ENCODE assay signal across 8 cellular contexts in the genomic region with DNA sequence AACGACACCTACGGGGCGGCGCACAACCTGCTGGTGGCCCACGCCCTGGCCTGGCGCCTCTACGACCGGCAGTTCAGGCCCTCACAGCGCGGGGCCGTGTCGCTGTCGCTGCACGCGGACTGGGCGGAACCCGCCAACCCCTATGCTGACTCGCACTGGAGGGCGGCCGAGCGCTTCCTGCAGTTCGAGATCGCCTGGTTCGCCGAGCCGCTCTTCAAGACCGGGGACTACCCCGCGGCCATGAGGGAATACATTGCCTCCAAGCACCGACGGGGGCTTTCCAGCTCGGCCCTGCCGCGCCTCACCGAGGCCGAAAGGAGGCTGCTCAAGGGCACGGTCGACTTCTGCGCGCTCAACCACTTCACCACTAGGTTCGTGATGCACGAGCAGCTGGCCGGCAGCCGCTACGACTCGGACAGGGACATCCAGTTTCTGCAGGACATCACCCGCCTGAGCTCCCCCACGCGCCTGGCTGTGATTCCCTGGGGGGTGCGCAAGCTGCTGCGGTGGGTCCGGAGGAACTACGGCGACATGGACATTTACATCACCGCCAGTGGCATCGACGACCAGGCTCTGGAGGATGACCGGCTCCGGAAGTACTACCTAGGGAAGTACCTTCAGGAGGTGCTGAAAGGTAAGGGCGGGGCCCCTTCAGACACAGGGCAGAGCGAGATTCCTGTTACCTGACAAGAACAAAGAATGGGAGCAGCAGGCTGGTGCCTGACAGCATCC. TPM values are rescaled to one million over a fixed set of nuclear protein-coding genes. Genes with fewer than 3 reads are reported as not detected.
DNase-seq lines count a peak whose midpoint lies in the region; ATAC-seq and TF ChIP-seq lines count a peak whose summit lies in the region.

No MANE protein-coding gene starts in this region.

- H3K4me3 ChIP-seq in HUES6 (ENCODE audit: low read depth, low read length) (peak overlapping the region; percentile 65), left ventricle myocardium inferior (peak overlapping the region; percentile 67), skeletal muscle satellite cell (ENCODE audit: low read length) (peak overlapping the region; percentile 48)

- no peaks in the 10 kb centered on the region for H3K27me3 Mint-ChIP-seq in activated naive CD8-positive, alpha-beta T cell

- peaks cover under 1% of the 10 kb centered on the region for H3K36me3 Mint-ChIP-seq in activated naive CD8-positive, alpha-beta T cell

- H3K9me3 ChIP-seq in HUES6 (ENCODE audit: control insufficient read depth, insufficient read depth, low read depth, low read length) = no peaks in the 10 kb centered on the region
- H3K9me3 ChIP-seq in left ventricle myocardium inferior (replicated peaks) = no peaks in the 10 kb centered on the region
- no peaks in the 10 kb centered on the region for H3K9me3 ChIP-seq in skeletal muscle satellite cell (replicated peaks; ENCODE audit: low read length)

- H3K27me3 ChIP-seq in HUES6 (ENCODE audit: control insufficient read depth, insufficient read depth, low read length) (no peaks in the 10 kb centered on the region), left ventricle myocardium inferior (ENCODE audit: low read depth) (no peaks in the 10 kb centered on the region), skeletal muscle satellite cell (ENCODE audit: control insufficient read depth, insufficient read depth, low read length) (no peaks in the 10 kb centered on the region)

- H3K9ac ChIP-seq in HUES6 (ENCODE audit: low read length) (peak overlapping the region; percentile 58), skeletal muscle satellite cell (ENCODE audit: low read depth, low read length) (no peak overlapping the region)

- ATAC-seq in GM21390 (IDR thresholded peaks at IDR 0.05; ENCODE audit: unreplicated experiment) = peak; percentile 77

- peaks cover 21% of the 10 kb centered on the region for H3K36me3 ChIP-seq in HUES6 (ENCODE audit: control insufficient read depth, insufficient read depth, low read length)
- H3K36me3 ChIP-seq in left ventricle myocardium inferior = peaks cover 10% of the 10 kb centered on the region
- peaks cover 21% of the 10 kb centered on the region for H3K36me3 ChIP-seq in skeletal muscle satellite cell (ENCODE audit: insufficient read depth, low read length)

- H3K4me1 ChIP-seq in HUES6 (ENCODE audit: control insufficient read depth, insufficient read depth, low read length) = peaks cover 4% of the 10 kb centered on the region
- H3K4me1 ChIP-seq in left ventricle myocardium inferior = peaks cover 11% of the 10 kb centered on the region
- peaks cover 5% of the 10 kb centered on the region for H3K4me1 ChIP-seq in skeletal muscle satellite cell (ENCODE audit: control insufficient read depth, insufficient read depth, low read length)

- no peaks in the 10 kb centered on the region for H3K9me3 Mint-ChIP-seq in activated naive CD8-positive, alpha-beta T cell (ENCODE audit: low read depth)

- intact Hi-C loops in left ventricle myocardium inferior (cut with micrococcal nuclease) = no loop called here

- no peak overlapping the region for H3K27ac Mint-ChIP-seq in activated naive CD8-positive, alpha-beta T cell

- peak; percentile 98 for DNase-seq in DMS53 (lab: John Stamatoyannopoulos, UW)
- DNase-seq in left ventricle myocardium inferior = peak; percentile 51
- DNase-seq in NCI-H2196 (lab: John Stamatoyannopoulos, UW; ENCODE audit: unreplicated experiment) = no peak
- DNase-seq in SW480 (ENCODE audit: low spot score) = no peak

- H3K4me1 Mint-ChIP-seq in activated naive CD8-positive, alpha-beta T cell (ENCODE audit: low read depth) = peaks cover 20% of the 10 kb centered on the region

- peak; percentile 26 for TF ChIP-seq CTCF in left ventricle myocardium inferior (IDR thresholded peaks at IDR 0.05; ENCODE audit: borderline replicate concordance)

- no peak overlapping the region for H3K27ac ChIP-seq in HUES6 (ENCODE audit: low read depth, low read length)
- H3K27ac ChIP-seq in left ventricle myocardium inferior (replicated peaks) = no peak overlapping the region

- peak overlapping the region; percentile 59 for H3K4me3 Mint-ChIP-seq in activated naive CD8-positive, alpha-beta T cell

- H3K4me2 ChIP-seq in skeletal muscle satellite cell (ENCODE audit: low read length) = peak overlapping the region; percentile 74

RNA-seq across cellular contexts. Expression of gene RPL9, which starts 11.7 kb away (rescaled TPM):
- total RNA-seq in left ventricle myocardium inferior = 763 TPM
- total RNA-seq in skeletal muscle satellite cell (2012; rRNA removed) = 3,160 and 4,633 TPM in 2 replicates

RNA-seq across cellular contexts. Expression of gene LIAS, which starts 11.8 kb away (rescaled TPM):
- total RNA-seq in left ventricle myocardium inferior = 35.0 TPM
- 9.0 and 10.6 TPM in 2 replicates for total RNA-seq in skeletal muscle satellite cell (2012; rRNA removed)

RNA-seq across cellular contexts. Expression of gene KLB, which starts 40.3 kb away (rescaled TPM):
- not detected for total RNA-seq in left ventricle myocardium inferior
- total RNA-seq in skeletal muscle satellite cell (2012; rRNA removed) = not detected in 2 replicates

Comparison
In these comparisons a context has a peak if more than half of its experiments do, and no peak if none do; other contexts are left out.
1. DNase-seq: peak in DMS53 (single experiment) and left ventricle myocardium inferior (single experiment); none in NCI-H2196 (single experiment) and SW480 (single experiment).
2. Peak in every context shown above with its lines, with median percentiles within 50 percentile points of each other: H3K4me3 ChIP-seq.